In the genomic region with DNA sequence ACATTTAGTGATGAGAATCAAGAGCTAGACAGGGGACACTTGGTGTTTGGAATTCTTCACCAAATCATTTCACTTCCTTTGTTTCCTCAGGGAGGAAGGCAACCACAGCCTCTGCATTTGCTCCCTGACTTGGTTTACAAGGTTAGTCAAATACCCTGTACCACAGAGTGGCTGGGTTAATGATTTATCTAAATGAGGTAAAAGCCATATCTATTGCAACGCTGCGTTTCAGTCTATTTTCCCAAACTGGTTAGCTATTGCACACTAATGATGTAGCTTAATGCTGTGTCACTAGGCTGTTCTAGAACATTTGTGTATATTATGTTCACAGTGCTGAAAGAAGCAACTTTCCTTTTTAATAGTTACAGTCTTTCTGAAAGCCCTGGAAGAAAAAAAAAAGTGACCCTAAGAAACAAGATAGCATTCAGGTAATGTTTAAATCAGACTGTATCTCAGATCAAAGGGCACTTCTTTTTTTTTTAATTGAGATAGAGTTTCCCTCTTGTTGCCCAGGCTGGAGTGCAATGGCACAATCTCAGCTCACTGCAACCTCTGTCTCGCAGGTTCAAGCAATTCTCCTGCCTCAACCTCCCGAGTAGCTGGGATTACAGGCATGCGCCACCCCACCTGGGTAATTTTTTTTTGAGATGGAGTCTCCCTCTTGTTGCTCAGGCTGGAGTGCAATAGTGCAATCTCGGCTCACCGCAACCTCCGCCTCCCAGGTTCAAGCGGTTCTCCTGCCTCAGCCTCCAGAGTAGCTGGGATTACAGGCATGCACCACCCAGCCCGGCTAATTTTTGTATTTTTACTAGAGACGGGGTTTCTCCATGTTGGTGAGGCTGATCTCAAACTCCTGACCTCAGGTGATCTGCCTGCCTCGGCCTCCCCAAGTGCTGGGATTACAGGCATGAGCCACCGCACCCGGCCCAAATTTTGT, we compare ENCODE assay signal across 8 cellular contexts. TPM values are rescaled to one million over a fixed set of nuclear protein-coding genes. Genes with fewer than 3 reads are reported as not detected.
DNase-seq lines count a peak whose midpoint lies in the region; FAIRE-seq and TF ChIP-seq lines count a peak whose summit lies in the region.
"Not testable (repeated sequence)": the region's sequence is repeated elsewhere in the genome, so short reads cannot be mapped to it uniquely, and the experiment has no call there.

No MANE protein-coding gene starts in this region.

- H3K4me1 ChIP-seq in endocrine pancreas (ENCODE audit: control insufficient read depth, insufficient read depth, low read length); muscle layer of duodenum (ENCODE audit: control insufficient read depth in 1 of 2, insufficient read depth in 2 of 2, low read length in 2 of 2); small intestine (ENCODE audit: control insufficient read depth in 2 of 2, insufficient read depth in 1 of 2, low read depth in 1 of 2, low read length in 1 of 2): not testable (repeated sequence)
- H3K4me1 ChIP-seq in liver (ENCODE audit: control insufficient read depth in 4 of 4, insufficient read depth in 4 of 4, low read length in 3 of 4), result peaks cover 0 to 13% (median 9%) of the 10 kb centered on the region in 4 donors

- not testable (repeated sequence) for H3K27me3 ChIP-seq in endocrine pancreas (ENCODE audit: control insufficient read depth, insufficient read depth, low read length); kidney epithelial cell (ENCODE audit: control insufficient read depth, insufficient read depth, low read length); liver (ENCODE audit: control insufficient read depth in 4 of 4, insufficient read depth in 4 of 4, low read length in 3 of 4); muscle layer of duodenum (ENCODE audit: low read depth, low read length); small intestine (ENCODE audit: control insufficient read depth in 2 of 2, insufficient read depth in 2 of 2, low read length in 2 of 2)

- not testable (repeated sequence) for H3K36me3 ChIP-seq in endocrine pancreas (ENCODE audit: control insufficient read depth, insufficient read depth, low read length); kidney epithelial cell (ENCODE audit: control insufficient read depth, insufficient read depth, low read length); liver (ENCODE audit: control insufficient read depth in 4 of 4, insufficient read depth in 3 of 4, low read depth in 1 of 4, low read length in 3 of 4); muscle layer of duodenum (ENCODE audit: control insufficient read depth in 1 of 2, insufficient read depth in 2 of 2, low read length in 2 of 2); small intestine (ENCODE audit: control insufficient read depth in 2 of 2, insufficient read depth in 2 of 2, low read length in 2 of 2)

- H3K9me3 ChIP-seq in endocrine pancreas (ENCODE audit: control insufficient read depth, low read length); liver (ENCODE audit: control insufficient read depth in 4 of 4, low read length in 3 of 4); muscle layer of duodenum (ENCODE audit: control insufficient read depth in 1 of 2, low read length in 2 of 2); small intestine (ENCODE audit: control insufficient read depth, low read depth): not testable (repeated sequence)

- TF ChIP-seq CTCF in kidney epithelial cell (IDR thresholded peaks at IDR 0.05; ENCODE audit: insufficient read depth, low read length, poor library complexity, severe bottlenecking); liver (IDR thresholded peaks at IDR 0.05; ENCODE audit: low read depth, low read length, missing input control): not testable (repeated sequence)

- DNase-seq in ACHN, result peak; percentile 34
- peak; percentile 9 for DNase-seq in HT-29 (ENCODE audit: low spot score)
- peak; percentile 79 for DNase-seq in RCC 7860 (ENCODE audit: low spot score)
- DNase-seq in kidney epithelial cell (ENCODE audit: low read depth), result peak; percentile 56
- DNase-seq in small intestine, result peak; percentile 87

- peak; percentile 95 for FAIRE-seq in RCC 7860 (lab: Jason Lieb, UNC)
- FAIRE-seq in small intestine (lab: Jason Lieb, UNC), result not testable (repeated sequence)

- H3K4me3 ChIP-seq in endocrine pancreas (ENCODE audit: control insufficient read depth, insufficient read depth, low read length), result peak overlapping the region; percentile 82
- not testable (repeated sequence) for H3K4me3 ChIP-seq in kidney epithelial cell (ENCODE audit: low read depth, low read length); liver (ENCODE audit: low read depth in 1 of 3, low read length in 3 of 3); muscle layer of duodenum (ENCODE audit: low read depth in 1 of 2, low read length in 2 of 2)
- peak overlapping the region in 1 of 2 donors; percentile 3 for H3K4me3 ChIP-seq in small intestine (ENCODE audit: low read depth in 1 of 2, low read length in 2 of 2)

- in situ Hi-C loops in ACHN (cut with HindIII; ENCODE audit: low pct_ligation_motif_present, low pct_unique_long_range_greater_than_20kb, low sequenced_read_pairs), result not testable (repeated sequence)

- WGBS in liver, result 69% methylated on average over 14 of the region's 14 CpGs
- 31 to 72% (median 48%) methylated on average over 14 of the region's 14 CpGs for WGBS in small intestine, 3 donors

- H3K27ac ChIP-seq in liver (ENCODE audit: low read depth in 1 of 2, low read length in 2 of 2) (peak overlapping the region; percentile 36 to 74), muscle layer of duodenum (ENCODE audit: low read length) (peak overlapping the region; percentile 7), small intestine (ENCODE audit: low read depth in 1 of 2, low read length in 1 of 2) (peak overlapping the region; percentile 65 to 73)

- H3K9ac ChIP-seq in endocrine pancreas (ENCODE audit: control insufficient read depth, insufficient read depth, low read length), result peak overlapping the region; percentile 51
- not testable (repeated sequence) for H3K9ac ChIP-seq in liver (ENCODE audit: low read depth in 1 of 2, low read length in 2 of 2)

- peak in 1 of 2 donors; percentile 7 for TF ChIP-seq RAD21 in liver (IDR thresholded peaks at IDR 0.05)

TF ChIP-seq in liver, 16 proteins besides CTCF, POLR2A, EP300 and RAD21 (continues in another document):
- TF ChIP-seq, protein P1, sequence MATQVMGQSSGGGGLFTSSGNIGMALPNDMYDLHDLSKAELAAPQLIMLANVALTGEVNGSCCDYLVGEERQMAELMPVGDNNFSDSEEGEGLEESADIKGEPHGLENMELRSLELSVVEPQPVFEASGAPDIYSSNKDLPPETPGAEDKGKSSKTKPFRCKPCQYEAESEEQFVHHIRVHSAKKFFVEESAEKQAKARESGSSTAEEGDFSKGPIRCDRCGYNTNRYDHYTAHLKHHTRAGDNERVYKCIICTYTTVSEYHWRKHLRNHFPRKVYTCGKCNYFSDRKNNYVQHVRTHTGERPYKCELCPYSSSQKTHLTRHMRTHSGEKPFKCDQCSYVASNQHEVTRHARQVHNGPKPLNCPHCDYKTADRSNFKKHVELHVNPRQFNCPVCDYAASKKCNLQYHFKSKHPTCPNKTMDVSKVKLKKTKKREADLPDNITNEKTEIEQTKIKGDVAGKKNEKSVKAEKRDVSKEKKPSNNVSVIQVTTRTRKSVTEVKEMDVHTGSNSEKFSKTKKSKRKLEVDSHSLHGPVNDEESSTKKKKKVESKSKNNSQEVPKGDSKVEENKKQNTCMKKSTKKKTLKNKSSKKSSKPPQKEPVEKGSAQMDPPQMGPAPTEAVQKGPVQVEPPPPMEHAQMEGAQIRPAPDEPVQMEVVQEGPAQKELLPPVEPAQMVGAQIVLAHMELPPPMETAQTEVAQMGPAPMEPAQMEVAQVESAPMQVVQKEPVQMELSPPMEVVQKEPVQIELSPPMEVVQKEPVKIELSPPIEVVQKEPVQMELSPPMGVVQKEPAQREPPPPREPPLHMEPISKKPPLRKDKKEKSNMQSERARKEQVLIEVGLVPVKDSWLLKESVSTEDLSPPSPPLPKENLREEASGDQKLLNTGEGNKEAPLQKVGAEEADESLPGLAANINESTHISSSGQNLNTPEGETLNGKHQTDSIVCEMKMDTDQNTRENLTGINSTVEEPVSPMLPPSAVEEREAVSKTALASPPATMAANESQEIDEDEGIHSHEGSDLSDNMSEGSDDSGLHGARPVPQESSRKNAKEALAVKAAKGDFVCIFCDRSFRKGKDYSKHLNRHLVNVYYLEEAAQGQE (IDR thresholded peaks at IDR 0.05), result peak; percentile 84
- TF ChIP-seq YY1 (IDR thresholded peaks at IDR 0.05) (peak; percentile 62), RXRA (IDR thresholded peaks at IDR 0.05) (peak in 1 of 2 donors; percentile 51), SP1 (IDR thresholded peaks at IDR 0.05) (peak; percentile 72), JUND (IDR thresholded peaks at IDR 0.05) (peak in 1 of 2 donors; percentile 57), HNF4A (conservative IDR thresholded peaks at IDR 0.05) (peak; percentile 29 to 44)
- TF ChIP-seq, protein P2, sequence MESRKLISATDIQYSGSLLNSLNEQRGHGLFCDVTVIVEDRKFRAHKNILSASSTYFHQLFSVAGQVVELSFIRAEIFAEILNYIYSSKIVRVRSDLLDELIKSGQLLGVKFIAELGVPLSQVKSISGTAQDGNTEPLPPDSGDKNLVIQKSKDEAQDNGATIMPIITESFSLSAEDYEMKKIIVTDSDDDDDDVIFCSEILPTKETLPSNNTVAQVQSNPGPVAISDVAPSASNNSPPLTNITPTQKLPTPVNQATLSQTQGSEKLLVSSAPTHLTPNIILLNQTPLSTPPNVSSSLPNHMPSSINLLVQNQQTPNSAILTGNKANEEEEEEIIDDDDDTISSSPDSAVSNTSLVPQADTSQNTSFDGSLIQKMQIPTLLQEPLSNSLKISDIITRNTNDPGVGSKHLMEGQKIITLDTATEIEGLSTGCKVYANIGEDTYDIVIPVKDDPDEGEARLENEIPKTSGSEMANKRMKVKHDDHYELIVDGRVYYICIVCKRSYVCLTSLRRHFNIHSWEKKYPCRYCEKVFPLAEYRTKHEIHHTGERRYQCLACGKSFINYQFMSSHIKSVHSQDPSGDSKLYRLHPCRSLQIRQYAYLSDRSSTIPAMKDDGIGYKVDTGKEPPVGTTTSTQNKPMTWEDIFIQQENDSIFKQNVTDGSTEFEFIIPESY (IDR thresholded peaks at IDR 0.05), result peak; percentile 36

RNA-seq across cellular contexts. Expression of gene RAB1A, which starts 40.9 kb away (rescaled TPM):
- 89.5 and 97.9 TPM in 2 replicates for total RNA-seq in HT-29 (2014; rRNA removed; shearing (Covaris generic))
- 86.3 and 89.9 TPM in 2 replicates for total RNA-seq in kidney epithelial cell
- 10 to 100 TPM; 52.8 to 70.3 TPM for total RNA-seq in liver
- polyA plus RNA-seq in liver, result 10 to 100 TPM; 85.3 to 89.7 TPM
- 100 to 1,000 TPM; 144 to 182 (median 147) TPM for polyA plus RNA-seq in small intestine

RNA-seq across cellular contexts. Expression of gene ACTR2, which starts 56.8 kb away (rescaled TPM):
- 32.8 and 33.6 TPM in 2 replicates for total RNA-seq in HT-29 (2014; rRNA removed; shearing (Covaris generic))
- 126 and 139 TPM in 2 replicates for total RNA-seq in kidney epithelial cell
- 10 to 100 TPM; 48.9 to 72.0 TPM for total RNA-seq in liver
- 10 to 100 TPM; 21.6 to 42.9 TPM for polyA plus RNA-seq in liver
- 100 to 1,000 TPM in 1 of 3 donors, 10 to 100 TPM in 2; 76.7 to 118 (median 85.0) TPM for polyA plus RNA-seq in small intestine

Comparison
In these comparisons a context has a peak if more than half of its experiments do, and no peak if none do; other contexts are left out.
1. DNase-seq: peak in every context shown above with its lines; median percentile 87 in small intestine; 79 in RCC 7860; 56 in kidney epithelial cell; 34 in ACHN; 9 in HT-29.
2. H3K27ac ChIP-seq: peak in every context shown above with its lines; median percentile 69 in small intestine; 55 in liver; 7 in muscle layer of duodenum.